24 cellular contexts compared by ENCODE assay signal in genomic region chr9:73575071-73575470, GRCh38.
"Had no signal": no experiment of that assay in that cellular context is flagged by ENCODE, and none has a peak within 500 bp of the region (broad histone marks: within the 10 kb centered on the region; RNA-seq: fewer than 3 reads in every experiment).

No MANE protein-coding gene starts in this region.

- H3K4me2 ChIP-seq: SK-N-SH had no signal

- H3K9me3 ChIP-seq: adrenal gland, breast epithelium, Peyer's patch, SJCRH30, SK-N-SH had no signal

- H3K27me3 ChIP-seq: adrenal gland, breast epithelium, Peyer's patch had no signal

- H3K27ac ChIP-seq: adrenal gland, breast epithelium, Peyer's patch, RWPE1, SJCRH30, VCaP had no signal

- DNase-seq: activated CD4-positive, alpha-beta memory T cell treated with anti-CD3 and anti-CD28 coated beads, Interleukin-2, amount 10 ng/mL, durations not matched to agents 7 days and 5 days; activated CD4-positive, alpha-beta T cell treated with anti-CD3 and anti-CD28 coated beads for 36 hours; activated CD4-positive, alpha-beta T cell treated with anti-CD3 and anti-CD28 coated beads, Interleukin-2, amount 50 U/mL, for 1 hour; activated naive CD4-positive, alpha-beta T cell treated with anti-CD3 and anti-CD28 coated beads, Interleukin-2, amount 50 U/mL, for 16 hours; activated naive CD8-positive, alpha-beta T cell treated with anti-CD3 and anti-CD28 coated beads, Interleukin-2, amount 10 ng/mL, durations not matched to agents 7 days and 5 days; activated T-cell treated with anti-CD3 and anti-CD28 coated beads for 4 hours; activated T-cell treated with anti-CD3 and anti-CD28 coated beads, Interleukin-2, amount 50 U/mL, for 72 hours; adrenal gland; anterior cingulate cortex; MM.1S; NCI-H1417 treated with DMSO at 0.1 percent for 48 hours; NCI-H1694; NCI-H2029; NCI-H524 treated with DMSO at 0.1 percent for 48 hours; NCI-H748 treated with DMSO at 0.1 percent for 48 hours; OCI-M1; Peyer's patch; Right ventricle myocardium superior; SJCRH30; SK-N-SH; T-helper 1 cell had no signal

- H3K9ac ChIP-seq: SK-N-SH had no signal

- H3K4me1 ChIP-seq: adrenal gland, breast epithelium, Peyer's patch, SJCRH30 had no signal

- H3K4me3 ChIP-seq: adrenal gland, breast epithelium, Peyer's patch, SJCRH30 had no signal

- H3K36me3 ChIP-seq: adrenal gland, breast epithelium, Peyer's patch, SJCRH30 had no signal
